ENCODE assay signal across 17 cellular contexts in the genomic region with DNA sequence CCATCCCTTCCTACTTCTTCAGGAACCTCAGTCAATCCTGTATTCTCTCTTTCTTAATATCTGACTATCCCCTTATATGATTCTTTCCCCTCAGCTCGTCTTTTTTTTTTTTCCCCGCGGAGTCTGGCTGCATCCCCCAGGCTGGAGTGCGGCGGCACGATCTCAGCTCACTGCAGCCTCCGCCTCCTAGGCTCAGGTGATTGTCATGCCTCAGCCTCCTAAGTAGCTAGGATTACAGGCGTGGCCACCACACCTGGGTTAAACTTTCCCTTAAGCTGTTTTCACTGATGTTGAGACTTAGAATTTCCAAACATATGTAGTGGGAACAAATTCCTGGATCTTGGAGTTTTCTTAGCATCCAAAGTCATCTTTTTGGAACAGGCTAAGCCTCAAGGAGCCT.
"Had no signal": no experiment of that assay in that cellular context is flagged by ENCODE, and none has a peak within 500 bp of the region (broad histone marks: within the 10 kb centered on the region; RNA-seq: fewer than 3 reads in every experiment).

No MANE protein-coding gene starts in this region.

- H3K4me1 ChIP-seq: pancreas, prostate gland, sigmoid colon had no signal

- H3K4me3 Mint-ChIP-seq: activated B cell treated with CpG ODN at 0.5 μM for 24 hours; activated naive CD8-positive, alpha-beta T cell treated with anti-CD3 and anti-CD28 coated beads for 36 hours; naive thymus-derived CD4-positive, alpha-beta T cell; stimulated activated effector memory CD8-positive, alpha-beta T cell treated with anti-CD3 and anti-CD28 coated beads, Interleukin-12 subunit alpha, Interleukin-12 subunit beta, amount 100 ng/mL, for 72 hours; stimulated activated naive CD8-positive, alpha-beta T cell treated with anti-CD3 and anti-CD28 coated beads, Interleukin-15, Interleukin-2, amounts not matched to agents 100 ng/mL and 50 ng/mL, for 24 hours; T-helper 2 cell treated with Interferon-gamma antibody and Interleukin-4, amounts not matched to agents 5 μg/mL and 100 μg/mL, for 36 hours had no signal

- DNase-seq: activated B cell treated with CpG ODN at 0.5 μM for 24 hours; activated CD4-positive, alpha-beta T cell treated with anti-CD3 and anti-CD28 coated beads, Interleukin-2, amount 50 U/mL, for 4 hours; activated effector memory CD4-positive, alpha-beta T cell treated with Interleukin-2 at 50 U/mL for 16 hours; cortex of kidney had no signal

- H3K4me1 Mint-ChIP-seq: activated B cell treated with CpG ODN at 0.5 μM for 24 hours; activated naive CD8-positive, alpha-beta T cell treated with anti-CD3 and anti-CD28 coated beads for 36 hours; naive thymus-derived CD4-positive, alpha-beta T cell; stimulated activated effector memory CD8-positive, alpha-beta T cell treated with anti-CD3 and anti-CD28 coated beads, Interleukin-12 subunit alpha, Interleukin-12 subunit beta, amount 100 ng/mL, for 72 hours had no signal

- H3K9me3 ChIP-seq: ascending aorta, pancreas, prostate gland, sigmoid colon, tibial artery had no signal

- FAIRE-seq: small intestine had no signal

- H3K9me3 Mint-ChIP-seq: activated B cell treated with CpG ODN at 0.5 μM for 24 hours; activated naive CD8-positive, alpha-beta T cell treated with anti-CD3 and anti-CD28 coated beads for 36 hours; stimulated activated effector memory CD8-positive, alpha-beta T cell treated with anti-CD3 and anti-CD28 coated beads, Interleukin-12 subunit alpha, Interleukin-12 subunit beta, amount 100 ng/mL, for 72 hours; stimulated activated naive CD8-positive, alpha-beta T cell treated with anti-CD3 and anti-CD28 coated beads, Interleukin-15, Interleukin-2, amounts not matched to agents 100 ng/mL and 50 ng/mL, for 24 hours; T-helper 2 cell treated with Interferon-gamma antibody and Interleukin-4, amounts not matched to agents 5 μg/mL and 100 μg/mL, for 36 hours had no signal

- H3K27ac ChIP-seq: ascending aorta, brain microvascular endothelial cell, epithelial cell of prostate, prostate gland, sigmoid colon had no signal

- H3K36me3 Mint-ChIP-seq: activated naive CD8-positive, alpha-beta T cell treated with anti-CD3 and anti-CD28 coated beads for 36 hours; naive thymus-derived CD4-positive, alpha-beta T cell; stimulated activated effector memory CD8-positive, alpha-beta T cell treated with anti-CD3 and anti-CD28 coated beads, Interleukin-12 subunit alpha, Interleukin-12 subunit beta, amount 100 ng/mL, for 72 hours had no signal

- H3K27me3 ChIP-seq: ascending aorta, brain microvascular endothelial cell, pancreas, sigmoid colon, tibial artery had no signal

- H3K27ac Mint-ChIP-seq: activated B cell treated with CpG ODN at 0.5 μM for 24 hours; activated naive CD8-positive, alpha-beta T cell treated with anti-CD3 and anti-CD28 coated beads for 36 hours; naive thymus-derived CD4-positive, alpha-beta T cell; stimulated activated effector memory CD8-positive, alpha-beta T cell treated with anti-CD3 and anti-CD28 coated beads, Interleukin-12 subunit alpha, Interleukin-12 subunit beta, amount 100 ng/mL, for 72 hours; stimulated activated naive CD8-positive, alpha-beta T cell treated with anti-CD3 and anti-CD28 coated beads, Interleukin-15, Interleukin-2, amounts not matched to agents 100 ng/mL and 50 ng/mL, for 24 hours; T-helper 2 cell treated with Interferon-gamma antibody and Interleukin-4, amounts not matched to agents 5 μg/mL and 100 μg/mL, for 36 hours had no signal

- H3K4me3 ChIP-seq: ascending aorta, pancreas, prostate gland, sigmoid colon, tibial artery had no signal

- H3K36me3 ChIP-seq: ascending aorta, brain microvascular endothelial cell, pancreas, prostate gland, sigmoid colon, tibial artery had no signal
